ENCODE assay signal across 22 cellular contexts in genomic region chr13:24614306-24615080, GRCh38.
DNase-seq lines count a peak whose midpoint lies in the region; ATAC-seq, FAIRE-seq and TF ChIP-seq lines count a peak whose summit lies in the region.
"Had no signal": no experiment of that assay in that cellular context is flagged by ENCODE, and none has a peak within 500 bp of the region (broad histone marks: within the 10 kb centered on the region; RNA-seq: fewer than 3 reads in every experiment).

No MANE protein-coding gene starts in this region.

- H3K36me3 Mint-ChIP-seq in T-helper 1 cell treated with Interleukin-12 subunit alpha and Interleukin-12 subunit beta and Interleukin-4 antibody, amounts not matched to agents 30 μg/mL and 1 μg/mL, for 36 hours (ENCODE audit: low read depth) = no peaks in the 10 kb centered on the region
- H3K36me3 Mint-ChIP-seq in CD8-positive, alpha-beta memory T cell = no peaks in the 10 kb centered on the region
- no peaks in the 10 kb centered on the region for H3K36me3 Mint-ChIP-seq in naive thymus-derived CD8-positive, alpha-beta T cell
- H3K36me3 Mint-ChIP-seq: IgD-negative memory B cell had no signal

- H3K4me3 Mint-ChIP-seq in T-helper 1 cell treated with Interleukin-12 subunit alpha and Interleukin-12 subunit beta and Interleukin-4 antibody, amounts not matched to agents 30 μg/mL and 1 μg/mL, for 36 hours = no peak overlapping the region
- no peak overlapping the region for H3K4me3 Mint-ChIP-seq in CD8-positive, alpha-beta memory T cell
- H3K4me3 Mint-ChIP-seq in naive thymus-derived CD8-positive, alpha-beta T cell = no peak overlapping the region
- H3K4me3 Mint-ChIP-seq: IgD-negative memory B cell; T-helper 2 cell treated with Interferon-gamma antibody and Interleukin-4, amounts not matched to agents 5 μg/mL and 100 μg/mL, for 36 hours had no signal

- no peak for DNase-seq in T-helper 1 cell
- DNase-seq in CD8-positive, alpha-beta memory T cell = no peak
- DNase-seq in bronchial epithelial cell (ENCODE audit: low read depth) = no peak
- DNase-seq in naive thymus-derived CD8-positive, alpha-beta T cell = no peak
- no peak for DNase-seq in NCI-H1105 treated with DMSO at 0.1 percent for 48 hours (lab: John Stamatoyannopoulos, UW)
- DNase-seq in GM19239 (ENCODE audit: insufficient read length, low spot score) = no peak
- DNase-seq: activated CD4-positive, alpha-beta T cell treated with anti-CD3 and anti-CD28 coated beads for 4 hours; activated gamma-delta T cell treated with Interleukin-2 at 50 U/mL for 16 hours; adrenal gland; brain microvascular endothelial cell; DMS 273 treated with DMSO at 0.1 percent for 48 hours; H7; NCI-H1048; NCI-H1694 treated with DMSO at 0.1 percent for 48 hours; NCI-H524; SK-N-SH; tibial artery had no signal

- no peak overlapping the region for H3K27ac ChIP-seq in CD8-positive, alpha-beta memory T cell (ENCODE audit: low read depth, low read length)
- H3K27ac ChIP-seq: 22Rv1, adrenal gland, brain microvascular endothelial cell, tibial artery had no signal

- H3K4me1 ChIP-seq in CD8-positive, alpha-beta memory T cell (ENCODE audit: insufficient read depth, low read length) = peaks cover 25% of the 10 kb centered on the region
- H3K4me1 ChIP-seq: adrenal gland, tibial artery had no signal

- H3K9me3 ChIP-seq in CD8-positive, alpha-beta memory T cell (ENCODE audit: low read length) = no peaks in the 10 kb centered on the region
- H3K9me3 ChIP-seq: adrenal gland, SK-N-SH, tibial artery had no signal

- no peak for TF ChIP-seq CTCF in bronchial epithelial cell (IDR thresholded peaks at IDR 0.05; ENCODE audit: insufficient read depth, low read length, severe bottlenecking)

- ATAC-seq in naive thymus-derived CD8-positive, alpha-beta T cell = no peak
- ATAC-seq in GM19324 (IDR thresholded peaks at IDR 0.05; ENCODE audit: low FRiP score, unreplicated experiment) = no peak

- FAIRE-seq in bronchial epithelial cell (lab: Jason Lieb, UNC) = peak; percentile 94
- no peak for FAIRE-seq in GM19239 (lab: Jason Lieb, UNC)

- no peaks in the 10 kb centered on the region for H3K9me3 Mint-ChIP-seq in T-helper 1 cell treated with Interleukin-12 subunit alpha and Interleukin-12 subunit beta and Interleukin-4 antibody, amounts not matched to agents 30 μg/mL and 1 μg/mL, for 36 hours
- peaks cover 0 to 2% (median 0%) of the 10 kb centered on the region in 5 donors for H3K9me3 Mint-ChIP-seq in CD8-positive, alpha-beta memory T cell
- H3K9me3 Mint-ChIP-seq in naive thymus-derived CD8-positive, alpha-beta T cell = no peaks in the 10 kb centered on the region
- H3K9me3 Mint-ChIP-seq: T-helper 2 cell treated with Interferon-gamma antibody and Interleukin-4, amounts not matched to agents 5 μg/mL and 100 μg/mL, for 36 hours had no signal

- no peaks in the 10 kb centered on the region for H3K27me3 ChIP-seq in CD8-positive, alpha-beta memory T cell (ENCODE audit: insufficient read depth, low read length, poor library complexity, severe bottlenecking)
- peaks cover 2% of the 10 kb centered on the region for H3K27me3 ChIP-seq in bronchial epithelial cell (ENCODE audit: control insufficient read depth, insufficient read depth, low read length)
- H3K27me3 ChIP-seq: adrenal gland, brain microvascular endothelial cell, tibial artery had no signal

- POLR2A ChIA-PET in CD8-positive, alpha-beta memory T cell (lab: Charles Lee) = no interaction called here
- POLR2A ChIA-PET in naive thymus-derived CD8-positive, alpha-beta T cell (lab: Charles Lee) = no interaction called here

- no peak overlapping the region for H3K4me3 ChIP-seq in CD8-positive, alpha-beta memory T cell (ENCODE audit: low read length)
- no peak overlapping the region for H3K4me3 ChIP-seq in bronchial epithelial cell (ENCODE audit: low read depth, low read length)
- H3K4me3 ChIP-seq: adrenal gland, tibial artery had no signal

- H3K27ac Mint-ChIP-seq in T-helper 1 cell treated with Interleukin-12 subunit alpha and Interleukin-12 subunit beta and Interleukin-4 antibody, amounts not matched to agents 30 μg/mL and 1 μg/mL, for 36 hours = peak overlapping the region; percentile 3
- peak overlapping the region; percentile 1 to 90 (median 52) for H3K27ac Mint-ChIP-seq in CD8-positive, alpha-beta memory T cell
- peak overlapping the region in 9 of 10 donors; percentile 44 to 86 (median 73) for H3K27ac Mint-ChIP-seq in naive thymus-derived CD8-positive, alpha-beta T cell
- H3K27ac Mint-ChIP-seq: IgD-negative memory B cell; T-helper 2 cell treated with Interferon-gamma antibody and Interleukin-4, amounts not matched to agents 5 μg/mL and 100 μg/mL, for 36 hours had no signal

- peaks cover 31% of the 10 kb centered on the region for H3K4me1 Mint-ChIP-seq in T-helper 1 cell treated with Interleukin-12 subunit alpha and Interleukin-12 subunit beta and Interleukin-4 antibody, amounts not matched to agents 30 μg/mL and 1 μg/mL, for 36 hours (ENCODE audit: low read depth)
- H3K4me1 Mint-ChIP-seq in CD8-positive, alpha-beta memory T cell = peaks cover 39 to 61% (median 47%) of the 10 kb centered on the region in 3 donors
- H3K4me1 Mint-ChIP-seq in naive thymus-derived CD8-positive, alpha-beta T cell = peaks cover 19 to 43% (median 34%) of the 10 kb centered on the region in 4 donors

- CTCF ChIA-PET in CD8-positive, alpha-beta memory T cell (lab: Charles Lee) = interaction anchor here (1.0 to 1.2 kb wide), 2 partner anchors 8 to 11 kb away, joined by 3 to 5 read pairs; no protein-coding TSS in a partner anchor

- no peaks in the 10 kb centered on the region for H3K36me3 ChIP-seq in CD8-positive, alpha-beta memory T cell (ENCODE audit: insufficient read depth, low read length)
- H3K36me3 ChIP-seq in bronchial epithelial cell (ENCODE audit: control insufficient read depth, insufficient read depth, low read length) = no peaks in the 10 kb centered on the region
- H3K36me3 ChIP-seq: adrenal gland, brain microvascular endothelial cell, tibial artery had no signal

- no peaks in the 10 kb centered on the region for H3K27me3 Mint-ChIP-seq in T-helper 1 cell treated with Interleukin-12 subunit alpha and Interleukin-12 subunit beta and Interleukin-4 antibody, amounts not matched to agents 30 μg/mL and 1 μg/mL, for 36 hours (ENCODE audit: low read depth)
- H3K27me3 Mint-ChIP-seq in CD8-positive, alpha-beta memory T cell = no peaks in the 10 kb centered on the region
- no peaks in the 10 kb centered on the region for H3K27me3 Mint-ChIP-seq in naive thymus-derived CD8-positive, alpha-beta T cell
- H3K27me3 Mint-ChIP-seq: IgD-negative memory B cell had no signal

Comparison
In these comparisons a context has a peak if more than half of its experiments do, and no peak if none do; other contexts are left out.
1. H3K27ac Mint-ChIP-seq: peak in every context shown above with its lines; median percentile 73 in naive thymus-derived CD8-positive, alpha-beta T cell; 52 in CD8-positive, alpha-beta memory T cell; 3 in T-helper 1 cell treated with Interleukin-12 subunit alpha and Interleukin-12 subunit beta and Interleukin-4 antibody, amounts not matched to agents 30 μg/mL and 1 μg/mL, for 36 hours.